Comparison of ENCODE assay signal across 1 cellular context in genomic region chr14:52318057-52318456, GRCh38.
TF ChIP-seq lines count a peak whose summit lies in the region.

No MANE protein-coding gene starts in this region.

TF ChIP-seq in HepG2, 621 proteins besides CTCF, POLR2A, EP300 and RAD21:
- TF ChIP-seq ELK4 (CRISPR knock-in tag; IDR thresholded peaks at IDR 0.05; ENCODE audit: borderline replicate concordance) (no peak), CREB1 (IDR thresholded peaks at IDR 0.05) (no peak), CREB1 (CRISPR knock-in tag; IDR thresholded peaks at IDR 0.05) (no peak), ZNF468 (CRISPR knock-in tag; IDR thresholded peaks at IDR 0.05) (no peak), ZNF747 (CRISPR knock-in tag; IDR thresholded peaks at IDR 0.05; ENCODE audit: borderline replicate concordance) (no peak), KLF16 (CRISPR knock-in tag; IDR thresholded peaks at IDR 0.05) (no peak), GLI4 (CRISPR knock-in tag; IDR thresholded peaks at IDR 0.05; ENCODE audit: borderline replicate concordance) (no peak), SOX5 (CRISPR knock-in tag; IDR thresholded peaks at IDR 0.05; ENCODE audit: borderline replicate concordance) (no peak), PAXIP1 (CRISPR knock-in tag; conservative IDR thresholded peaks at IDR 0.05) (no peak), PRMT3 (CRISPR knock-in tag; IDR thresholded peaks at IDR 0.05; ENCODE audit: borderline replicate concordance, low read depth) (no peak), CEBPG (CRISPR knock-in tag; IDR thresholded peaks at IDR 0.05) (no peak), ZNF431 (CRISPR knock-in tag; IDR thresholded peaks at IDR 0.05; ENCODE audit: borderline replicate concordance, low read depth) (no peak), ZNF17 (CRISPR knock-in tag; IDR thresholded peaks at IDR 0.05) (no peak)
